8 cellular contexts compared by ENCODE assay signal in genomic region chr16:22372882-22373661, GRCh38. TPM values are rescaled to one million over a fixed set of nuclear protein-coding genes. Genes with fewer than 3 reads are reported as not detected.
A peak's percentile ranks its signal among the peaks of the same experiment; 100 is the strongest.
DNase-seq lines count a peak whose midpoint lies in the region; ATAC-seq and TF ChIP-seq lines count a peak whose summit lies in the region.

No MANE protein-coding gene starts in this region.

- peaks cover 11% of the 10 kb centered on the region for H3K36me3 Mint-ChIP-seq in T-cell

- in situ Hi-C loops in gastrocnemius medialis (cut with MboI; ENCODE audit: low sequenced_read_pairs in 4 of 4): no loop called here

- intact Hi-C loops in gastrocnemius medialis (cut with DNase I; ENCODE audit: low total_unique reads): loop anchor here (5.0 to 10.0 kb wide), 3 partner anchors 49 to 178 kb away; no protein-coding TSS in a partner anchor

- TF ChIP-seq POLR2A in gastrocnemius medialis (IDR thresholded peaks at IDR 0.05): no peak

- no peak for TF ChIP-seq CTCF in GM12865 (IDR thresholded peaks at IDR 0.05; ENCODE audit: insufficient read depth, low read depth, low read length, missing control alignments)
- no peak for TF ChIP-seq CTCF in fibroblast of the aortic adventitia (IDR thresholded peaks at IDR 0.05; ENCODE audit: insufficient read depth, low read length)
- no peak for TF ChIP-seq CTCF in gastrocnemius medialis (IDR thresholded peaks at IDR 0.05 in 4 of 5, conservative IDR thresholded peaks at IDR 0.05 in 1 of 5)

- no peaks in the 10 kb centered on the region for H3K9me3 Mint-ChIP-seq in T-cell

- H3K27ac Mint-ChIP-seq in T-cell: peak overlapping the region; percentile 95 to 96

- H3K4me1 ChIP-seq in gastrocnemius medialis: peaks cover 25 to 29% of the 10 kb centered on the region in 2 donors

- no peak for ATAC-seq in T-cell (replicated peaks in 1 of 4)
- ATAC-seq in gastrocnemius medialis: no peak
- ATAC-seq in HG03457 (IDR thresholded peaks at IDR 0.05; ENCODE audit: unreplicated experiment): no peak

- no peak for DNase-seq in GM12865 (ENCODE audit: low read depth)
- peak in 1 of 34 experiments; percentile 14 for DNase-seq in T-cell
- DNase-seq in fibroblast of the aortic adventitia (ENCODE audit: low read depth): peak; percentile 33
- no peak for DNase-seq in gastrocnemius medialis
- no peak for DNase-seq in DMS153 treated with DMSO at 0.1 percent for 48 hours (lab: John Stamatoyannopoulos, UW; ENCODE audit: unreplicated experiment)
- DNase-seq in UCSD-AML1 (lab: John Stamatoyannopoulos, UW; ENCODE audit: unreplicated experiment): no peak
- no peak for DNase-seq in stimulated activated CD4-positive, alpha-beta T cell treated with anti-CD3 and anti-CD28 coated beads, Interleukin-12 subunit alpha, Interleukin-12 subunit beta, amount 100 ng/mL, for 4 hours

- no peaks in the 10 kb centered on the region for H3K27me3 ChIP-seq in gastrocnemius medialis

- no peaks in the 10 kb centered on the region for H3K36me3 ChIP-seq in gastrocnemius medialis

- no peaks in the 10 kb centered on the region for H3K27me3 Mint-ChIP-seq in T-cell

- H3K4me3 ChIP-seq in GM12865 (ENCODE audit: low read depth, low read length) (peak overlapping the region; percentile 72), fibroblast of the aortic adventitia (ENCODE audit: low read depth, low read length) (peak overlapping the region; percentile 84), gastrocnemius medialis (peak overlapping the region; percentile 71 to 87 (median 78))

- CTCF ChIA-PET in T-cell (lab: Charles Lee): interaction anchor here in 1 of 2 donors (0.7 to 1.4 kb wide), 2 partner anchors 15 to 53 kb away, joined by 3 to 6 read pairs; no protein-coding TSS in a partner anchor

- POLR2A ChIA-PET in T-cell (lab: Charles Lee): interaction anchor here in 1 of 2 donors (0.5 to 0.9 kb wide), 3 partner anchors 12 to 20 kb away, joined by 3 to 10 read pairs (median 6); no protein-coding TSS in a partner anchor

- H3K4me3 Mint-ChIP-seq in T-cell: peak overlapping the region; percentile 96 to 98 (median 98)

- no peaks in the 10 kb centered on the region for H3K9me3 ChIP-seq in gastrocnemius medialis

- H3K4me1 Mint-ChIP-seq in T-cell: peaks cover 58 to 64% (median 60%) of the 10 kb centered on the region in 3 donors

- H3K27ac ChIP-seq in gastrocnemius medialis: peak overlapping the region in 3 of 4 donors; percentile 67 to 76 (median 71)

RNA-seq across cellular contexts. Expression of gene CDR2, which starts 1.3 kb away (rescaled TPM):
- total RNA-seq in T-cell (10 to 100 TPM; 58.7 to 97.5 (median 72.6) TPM), fibroblast of the aortic adventitia (ENCODE audit: low replicate concordance) (20.4 and 29.7 TPM in 2 replicates), gastrocnemius medialis (1 to 10 TPM; 4.1 to 7.6 (median 7.3) TPM)
